Comparison of ENCODE assay signal across 1 cellular context in the genomic region with DNA sequence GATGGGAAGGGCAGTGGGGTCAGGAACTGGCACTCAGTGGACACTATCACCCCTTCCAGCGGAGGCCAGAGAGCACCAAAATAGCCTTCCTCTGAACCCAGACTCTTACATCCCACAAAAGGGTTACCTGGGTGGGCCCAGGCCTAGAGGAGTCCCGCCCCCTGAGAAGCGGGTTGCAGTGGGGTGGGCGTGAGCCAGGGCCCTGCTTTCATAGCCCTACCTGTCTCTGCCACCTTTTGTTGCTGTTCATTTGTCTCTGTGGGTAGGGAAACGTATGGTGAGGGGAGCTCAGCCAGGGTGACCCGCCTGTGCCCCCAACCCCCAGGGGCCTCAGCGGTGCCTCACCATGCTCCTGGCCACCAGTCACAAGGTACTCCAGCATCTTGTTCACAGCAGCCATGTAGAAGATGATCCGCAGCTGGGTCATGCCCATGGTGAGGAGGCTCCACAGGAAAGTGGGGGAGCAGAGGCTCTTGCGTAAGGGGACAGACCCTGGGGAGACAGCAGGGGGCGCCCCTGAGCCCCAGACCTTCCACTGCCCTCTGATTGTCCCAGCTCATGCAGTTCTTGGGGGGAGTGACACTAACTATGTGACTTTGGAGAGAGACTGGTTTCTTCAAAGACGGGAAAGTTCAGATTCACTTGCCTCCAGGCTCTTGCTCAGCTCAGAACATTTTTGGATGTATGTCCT.
TF ChIP-seq lines count a peak whose summit lies in the region.

No MANE protein-coding gene starts in this region.

TF ChIP-seq in GM23338, 12 proteins besides CTCF, POLR2A, EP300 and RAD21 (continued from another document):
- TF ChIP-seq ETS1 (IDR thresholded peaks at IDR 0.05) (no peak), EZH2 (IDR thresholded peaks at IDR 0.05; ENCODE audit: low read depth, unreplicated experiment) (no peak), ZNF114 (CRISPR knock-in tag; IDR thresholded peaks at IDR 0.05) (no peak), NANOG (IDR thresholded peaks at IDR 0.05; ENCODE audit: borderline replicate concordance) (no peak), CREB1 (CRISPR knock-in tag; IDR thresholded peaks at IDR 0.05; ENCODE audit: low read depth) (no peak), JUNB (IDR thresholded peaks at IDR 0.05; ENCODE audit: unreplicated experiment) (no peak)
- TF ChIP-seq, protein P1, sequence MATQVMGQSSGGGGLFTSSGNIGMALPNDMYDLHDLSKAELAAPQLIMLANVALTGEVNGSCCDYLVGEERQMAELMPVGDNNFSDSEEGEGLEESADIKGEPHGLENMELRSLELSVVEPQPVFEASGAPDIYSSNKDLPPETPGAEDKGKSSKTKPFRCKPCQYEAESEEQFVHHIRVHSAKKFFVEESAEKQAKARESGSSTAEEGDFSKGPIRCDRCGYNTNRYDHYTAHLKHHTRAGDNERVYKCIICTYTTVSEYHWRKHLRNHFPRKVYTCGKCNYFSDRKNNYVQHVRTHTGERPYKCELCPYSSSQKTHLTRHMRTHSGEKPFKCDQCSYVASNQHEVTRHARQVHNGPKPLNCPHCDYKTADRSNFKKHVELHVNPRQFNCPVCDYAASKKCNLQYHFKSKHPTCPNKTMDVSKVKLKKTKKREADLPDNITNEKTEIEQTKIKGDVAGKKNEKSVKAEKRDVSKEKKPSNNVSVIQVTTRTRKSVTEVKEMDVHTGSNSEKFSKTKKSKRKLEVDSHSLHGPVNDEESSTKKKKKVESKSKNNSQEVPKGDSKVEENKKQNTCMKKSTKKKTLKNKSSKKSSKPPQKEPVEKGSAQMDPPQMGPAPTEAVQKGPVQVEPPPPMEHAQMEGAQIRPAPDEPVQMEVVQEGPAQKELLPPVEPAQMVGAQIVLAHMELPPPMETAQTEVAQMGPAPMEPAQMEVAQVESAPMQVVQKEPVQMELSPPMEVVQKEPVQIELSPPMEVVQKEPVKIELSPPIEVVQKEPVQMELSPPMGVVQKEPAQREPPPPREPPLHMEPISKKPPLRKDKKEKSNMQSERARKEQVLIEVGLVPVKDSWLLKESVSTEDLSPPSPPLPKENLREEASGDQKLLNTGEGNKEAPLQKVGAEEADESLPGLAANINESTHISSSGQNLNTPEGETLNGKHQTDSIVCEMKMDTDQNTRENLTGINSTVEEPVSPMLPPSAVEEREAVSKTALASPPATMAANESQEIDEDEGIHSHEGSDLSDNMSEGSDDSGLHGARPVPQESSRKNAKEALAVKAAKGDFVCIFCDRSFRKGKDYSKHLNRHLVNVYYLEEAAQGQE (IDR thresholded peaks at IDR 0.05; ENCODE audit: unreplicated experiment) = no peak
